Comparison of ENCODE assay signal across 1 cellular context in genomic region chr17:34980681-34981537, GRCh38.
A peak's percentile ranks its signal among the peaks of the same experiment; 100 is the strongest.
TF ChIP-seq lines count a peak whose summit lies in the region.

No MANE protein-coding gene starts in this region.

TF ChIP-seq in A549, 52 proteins besides CTCF, POLR2A, EP300 and RAD21 (continued from another document):
- TF ChIP-seq, protein P1, sequence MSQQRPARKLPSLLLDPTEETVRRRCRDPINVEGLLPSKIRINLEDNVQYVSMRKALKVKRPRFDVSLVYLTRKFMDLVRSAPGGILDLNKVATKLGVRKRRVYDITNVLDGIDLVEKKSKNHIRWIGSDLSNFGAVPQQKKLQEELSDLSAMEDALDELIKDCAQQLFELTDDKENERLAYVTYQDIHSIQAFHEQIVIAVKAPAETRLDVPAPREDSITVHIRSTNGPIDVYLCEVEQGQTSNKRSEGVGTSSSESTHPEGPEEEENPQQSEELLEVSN (IDR thresholded peaks at IDR 0.05; ENCODE audit: borderline replicate concordance, low read depth), result peak; percentile 49; the same call in 1 of the 2 replicates
- TF ChIP-seq EHMT2 (IDR thresholded peaks at IDR 0.05; ENCODE audit: low read depth) (no peak), KDM5A (IDR thresholded peaks at IDR 0.05) (no peak), ZC3H11A (IDR thresholded peaks at IDR 0.05) (no peak), ATOH8 (CRISPR knock-in tag; IDR thresholded peaks at IDR 0.05; ENCODE audit: low read depth) (no peak), POLR2AphosphoS2 (conservative IDR thresholded peaks at IDR 0.05; ENCODE audit: low read length) (no peak), CBX2 (IDR thresholded peaks at IDR 0.05; ENCODE audit: borderline replicate concordance, low read depth) (no peak), HOXA7 (CRISPR knock-in tag; IDR thresholded peaks at IDR 0.05) (no peak), CEBPB (IDR thresholded peaks at IDR 0.05) (peak in 1 of 2 experiments; percentile 47; a peak in 2 of 4 replicates), MAFK (IDR thresholded peaks at IDR 0.05; ENCODE audit: partially characterized antibody) (no peak), CBX8 (IDR thresholded peaks at IDR 0.05) (no peak), MAX (IDR thresholded peaks at IDR 0.05) (peak; percentile 87), TFCP2L1 (CRISPR knock-in tag; IDR thresholded peaks at IDR 0.05) (peak; percentile 94), EHF (CRISPR knock-in tag; IDR thresholded peaks at IDR 0.05) (no peak), REST (IDR thresholded peaks at IDR 0.05) (no peak), SMC3 (IDR thresholded peaks at IDR 0.05) (peak; percentile 57)
- TF ChIP-seq, protein P2, sequence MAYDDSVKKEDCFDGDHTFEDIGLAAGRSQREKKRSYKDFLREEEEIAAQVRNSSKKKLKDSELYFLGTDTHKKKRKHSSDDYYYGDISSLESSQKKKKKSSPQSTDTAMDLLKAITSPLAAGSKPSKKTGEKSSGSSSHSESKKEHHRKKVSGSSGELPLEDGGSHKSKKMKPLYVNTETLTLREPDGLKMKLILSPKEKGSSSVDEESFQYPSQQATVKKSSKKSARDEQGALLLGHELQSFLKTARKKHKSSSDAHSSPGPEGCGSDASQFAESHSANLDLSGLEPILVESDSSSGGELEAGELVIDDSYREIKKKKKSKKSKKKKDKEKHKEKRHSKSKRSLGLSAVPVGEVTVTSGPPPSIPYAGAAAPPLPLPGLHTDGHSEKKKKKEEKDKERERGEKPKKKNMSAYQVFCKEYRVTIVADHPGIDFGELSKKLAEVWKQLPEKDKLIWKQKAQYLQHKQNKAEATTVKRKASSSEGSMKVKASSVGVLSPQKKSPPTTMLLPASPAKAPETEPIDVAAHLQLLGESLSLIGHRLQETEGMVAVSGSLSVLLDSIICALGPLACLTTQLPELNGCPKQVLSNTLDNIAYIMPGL (CRISPR knock-in tag; IDR thresholded peaks at IDR 0.05; ENCODE audit: borderline replicate concordance), result peak; percentile 93; the same call in 1 of the 2 replicates
- TF ChIP-seq, protein P3, sequence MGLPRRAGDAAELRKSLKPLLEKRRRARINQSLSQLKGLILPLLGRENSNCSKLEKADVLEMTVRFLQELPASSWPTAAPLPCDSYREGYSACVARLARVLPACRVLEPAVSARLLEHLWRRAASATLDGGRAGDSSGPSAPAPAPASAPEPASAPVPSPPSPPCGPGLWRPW (IDR thresholded peaks at IDR 0.05), result no peak
- TF ChIP-seq, protein P4, sequence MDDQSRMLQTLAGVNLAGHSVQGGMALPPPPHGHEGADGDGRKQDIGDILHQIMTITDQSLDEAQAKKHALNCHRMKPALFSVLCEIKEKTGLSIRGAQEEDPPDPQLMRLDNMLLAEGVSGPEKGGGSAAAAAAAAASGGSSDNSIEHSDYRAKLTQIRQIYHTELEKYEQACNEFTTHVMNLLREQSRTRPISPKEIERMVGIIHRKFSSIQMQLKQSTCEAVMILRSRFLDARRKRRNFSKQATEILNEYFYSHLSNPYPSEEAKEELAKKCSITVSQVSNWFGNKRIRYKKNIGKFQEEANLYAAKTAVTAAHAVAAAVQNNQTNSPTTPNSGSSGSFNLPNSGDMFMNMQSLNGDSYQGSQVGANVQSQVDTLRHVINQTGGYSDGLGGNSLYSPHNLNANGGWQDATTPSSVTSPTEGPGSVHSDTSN (IDR thresholded peaks at IDR 0.05), result no peak; the same call in 1 of the 2 replicates
TF ChIP-seq in A549: peak in this region for 11.
